ENCODE assay signal across 8 cellular contexts in the genomic region with DNA sequence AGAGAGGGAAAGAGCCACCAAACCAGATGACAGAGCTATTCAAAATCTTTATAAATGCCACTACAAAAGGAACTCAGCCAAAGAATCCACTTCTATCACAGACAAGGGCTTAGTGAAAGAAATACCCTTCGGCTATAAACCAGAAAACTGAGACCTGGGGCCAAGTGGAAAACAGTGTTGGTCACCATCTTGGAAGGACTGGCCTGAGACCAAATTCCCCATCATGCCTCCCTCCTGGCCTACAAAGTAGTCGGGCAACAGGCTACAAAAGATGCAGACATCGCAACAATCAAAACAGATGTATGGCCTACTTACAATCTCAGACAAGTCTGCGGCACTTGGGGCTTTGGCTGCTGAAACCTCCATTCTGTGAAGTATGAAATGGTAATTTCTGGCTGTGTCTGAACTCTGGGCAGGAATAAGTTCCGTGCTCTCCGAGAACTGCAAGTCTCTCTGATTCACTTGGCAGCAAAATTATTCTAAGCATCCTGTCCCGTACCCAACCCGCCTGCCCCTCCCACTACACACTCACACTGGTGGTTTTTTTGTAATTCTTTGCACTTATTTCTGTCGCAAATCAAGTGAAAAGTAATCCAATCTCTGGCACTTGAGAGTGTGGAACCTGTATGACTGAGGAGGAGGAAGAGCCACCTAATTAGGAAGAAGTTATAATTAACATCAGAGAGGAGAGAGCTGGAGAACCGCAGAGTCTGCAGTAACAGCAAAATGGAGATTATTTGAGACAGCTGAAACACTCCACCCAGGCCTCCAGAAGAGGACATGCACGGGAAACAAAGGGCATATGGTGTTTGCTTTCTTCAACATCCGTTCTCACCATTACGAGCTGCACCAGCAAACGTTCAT.
DNase-seq lines count a peak whose midpoint lies in the region; ATAC-seq and TF ChIP-seq lines count a peak whose summit lies in the region.

No MANE protein-coding gene starts in this region.

- H3K4me2 ChIP-seq in GM23338: no peak overlapping the region

- H3K79me2 ChIP-seq in GM23338 (replicated peaks; ENCODE audit: insufficient read depth): no peaks in the 10 kb centered on the region

- no peaks in the 10 kb centered on the region for H4K20me1 ChIP-seq in GM23338 (replicated peaks; ENCODE audit: insufficient read depth)

- ATAC-seq in GM23338 (no peak), GM19467 (IDR thresholded peaks at IDR 0.05; ENCODE audit: unreplicated experiment) (no peak), GM21515 (IDR thresholded peaks at IDR 0.05; ENCODE audit: unreplicated experiment) (no peak), GM18502 (IDR thresholded peaks at IDR 0.05; ENCODE audit: poor library complexity, unreplicated experiment) (no peak)

- no peaks in the 10 kb centered on the region for H3K36me3 ChIP-seq in GM23338 (ENCODE audit: insufficient read depth)

- H3F3A ChIP-seq in GM23338 (replicated peaks; ENCODE audit: low read depth): no peaks in the 10 kb centered on the region

- TF ChIP-seq CTCF in GM23338 (conservative IDR thresholded peaks at IDR 0.05; ENCODE audit: low read depth in 2 of 2): no peak
- no peak for TF ChIP-seq CTCF in retinal pigment epithelial cell (conservative IDR thresholded peaks at IDR 0.05; ENCODE audit: low read depth, low read length)

- no peak overlapping the region for H2AFZ ChIP-seq in GM23338

- H3K9me3 Mint-ChIP-seq in GM23338: no peaks in the 10 kb centered on the region; the same call in 2 of the 3 replicates

- H3K4me1 Mint-ChIP-seq in GM23338: peaks cover 45% of the 10 kb centered on the region

- H3K4me1 ChIP-seq in GM23338 (ENCODE audit: insufficient read depth): peaks cover 16% of the 10 kb centered on the region; the same call in 1 of the 2 replicates

- no peaks in the 10 kb centered on the region for H3K9me2 ChIP-seq in GM23338 (ENCODE audit: insufficient read depth)

- H3K36me3 Mint-ChIP-seq in GM23338 (ENCODE audit: low read depth): no peaks in the 10 kb centered on the region

- H3K4me3 ChIP-seq in GM23338 (no peak overlapping the region), retinal pigment epithelial cell (ENCODE audit: low read length) (peak overlapping the region; percentile 2)

- peak overlapping the region; percentile 20; the same call in 1 of the 2 replicates for H3K27ac Mint-ChIP-seq in GM23338

- DNase-seq in GM23338 (ENCODE audit: low spot score): no peak
- DNase-seq in T-helper 22 cell (ENCODE audit: low read depth): peak; percentile 37
- DNase-seq in effector CD4-positive, alpha-beta T cell: peak; percentile 40
- no peak for DNase-seq in retinal pigment epithelial cell (ENCODE audit: low read depth)
- DNase-seq in NCI-H1048 (lab: John Stamatoyannopoulos, UW): no peak

- H3K27me3 ChIP-seq in GM23338 (ENCODE audit: insufficient read depth): no peaks in the 10 kb centered on the region

- no peak overlapping the region for H3K27ac ChIP-seq in GM23338 (ENCODE audit: low read depth)

- no peak overlapping the region for H3K4me3 Mint-ChIP-seq in GM23338

- peaks cover 4% of the 10 kb centered on the region for H3K27me3 Mint-ChIP-seq in GM23338 (ENCODE audit: insufficient read depth, low read depth, poor library complexity)

TF ChIP-seq in GM23338, 12 proteins besides CTCF, POLR2A, EP300 and RAD21:
- no peak for TF ChIP-seq JUNB (IDR thresholded peaks at IDR 0.05; ENCODE audit: unreplicated experiment)
- TF ChIP-seq, protein P1, sequence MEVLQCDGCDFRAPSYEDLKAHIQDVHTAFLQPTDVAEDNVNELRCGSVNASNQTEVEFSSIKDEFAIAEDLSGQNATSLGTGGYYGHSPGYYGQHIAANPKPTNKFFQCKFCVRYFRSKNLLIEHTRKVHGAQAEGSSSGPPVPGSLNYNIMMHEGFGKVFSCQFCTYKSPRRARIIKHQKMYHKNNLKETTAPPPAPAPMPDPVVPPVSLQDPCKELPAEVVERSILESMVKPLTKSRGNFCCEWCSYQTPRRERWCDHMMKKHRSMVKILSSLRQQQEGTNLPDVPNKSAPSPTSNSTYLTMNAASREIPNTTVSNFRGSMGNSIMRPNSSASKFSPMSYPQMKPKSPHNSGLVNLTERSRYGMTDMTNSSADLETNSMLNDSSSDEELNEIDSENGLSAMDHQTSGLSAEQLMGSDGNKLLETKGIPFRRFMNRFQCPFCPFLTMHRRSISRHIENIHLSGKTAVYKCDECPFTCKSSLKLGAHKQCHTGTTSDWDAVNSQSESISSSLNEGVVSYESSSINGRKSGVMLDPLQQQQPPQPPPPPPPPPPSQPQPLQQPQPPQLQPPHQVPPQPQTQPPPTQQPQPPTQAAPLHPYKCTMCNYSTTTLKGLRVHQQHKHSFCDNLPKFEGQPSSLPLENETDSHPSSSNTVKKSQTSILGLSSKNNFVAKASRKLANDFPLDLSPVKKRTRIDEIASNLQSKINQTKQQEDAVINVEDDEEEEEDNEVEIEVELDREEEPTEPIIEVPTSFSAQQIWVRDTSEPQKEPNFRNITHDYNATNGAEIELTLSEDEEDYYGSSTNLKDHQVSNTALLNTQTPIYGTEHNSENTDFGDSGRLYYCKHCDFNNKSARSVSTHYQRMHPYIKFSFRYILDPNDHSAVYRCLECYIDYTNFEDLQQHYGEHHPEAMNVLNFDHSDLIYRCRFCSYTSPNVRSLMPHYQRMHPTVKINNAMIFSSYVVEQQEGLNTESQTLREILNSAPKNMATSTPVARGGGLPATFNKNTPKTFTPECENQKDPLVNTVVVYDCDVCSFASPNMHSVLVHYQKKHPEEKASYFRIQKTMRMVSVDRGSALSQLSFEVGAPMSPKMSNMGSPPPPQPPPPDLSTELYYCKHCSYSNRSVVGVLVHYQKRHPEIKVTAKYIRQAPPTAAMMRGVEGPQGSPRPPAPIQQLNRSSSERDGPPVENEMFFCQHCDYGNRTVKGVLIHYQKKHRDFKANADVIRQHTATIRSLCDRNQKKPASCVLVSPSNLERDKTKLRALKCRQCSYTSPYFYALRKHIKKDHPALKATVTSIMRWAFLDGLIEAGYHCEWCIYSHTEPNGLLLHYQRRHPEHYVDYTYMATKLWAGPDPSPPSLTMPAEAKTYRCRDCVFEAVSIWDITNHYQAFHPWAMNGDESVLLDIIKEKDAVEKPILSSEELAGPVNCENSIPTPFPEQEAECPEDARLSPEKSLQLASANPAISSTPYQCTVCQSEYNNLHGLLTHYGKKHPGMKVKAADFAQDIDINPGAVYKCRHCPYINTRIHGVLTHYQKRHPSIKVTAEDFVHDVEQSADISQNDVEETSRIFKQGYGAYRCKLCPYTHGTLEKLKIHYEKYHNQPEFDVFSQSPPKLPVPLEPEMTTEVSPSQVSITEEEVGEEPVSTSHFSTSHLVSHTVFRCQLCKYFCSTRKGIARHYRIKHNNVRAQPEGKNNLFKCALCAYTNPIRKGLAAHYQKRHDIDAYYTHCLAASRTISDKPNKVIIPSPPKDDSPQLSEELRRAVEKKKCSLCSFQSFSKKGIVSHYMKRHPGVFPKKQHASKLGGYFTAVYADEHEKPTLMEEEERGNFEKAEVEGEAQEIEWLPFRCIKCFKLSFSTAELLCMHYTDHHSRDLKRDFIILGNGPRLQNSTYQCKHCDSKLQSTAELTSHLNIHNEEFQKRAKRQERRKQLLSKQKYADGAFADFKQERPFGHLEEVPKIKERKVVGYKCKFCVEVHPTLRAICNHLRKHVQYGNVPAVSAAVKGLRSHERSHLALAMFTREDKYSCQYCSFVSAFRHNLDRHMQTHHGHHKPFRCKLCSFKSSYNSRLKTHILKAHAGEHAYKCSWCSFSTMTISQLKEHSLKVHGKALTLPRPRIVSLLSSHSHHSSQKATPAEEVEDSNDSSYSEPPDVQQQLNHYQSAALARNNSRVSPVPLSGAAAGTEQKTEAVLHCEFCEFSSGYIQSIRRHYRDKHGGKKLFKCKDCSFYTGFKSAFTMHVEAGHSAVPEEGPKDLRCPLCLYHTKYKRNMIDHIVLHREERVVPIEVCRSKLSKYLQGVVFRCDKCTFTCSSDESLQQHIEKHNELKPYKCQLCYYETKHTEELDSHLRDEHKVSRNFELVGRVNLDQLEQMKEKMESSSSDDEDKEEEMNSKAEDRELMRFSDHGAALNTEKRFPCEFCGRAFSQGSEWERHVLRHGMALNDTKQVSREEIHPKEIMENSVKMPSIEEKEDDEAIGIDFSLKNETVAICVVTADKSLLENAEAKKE (CRISPR knock-in tag; IDR thresholded peaks at IDR 0.05): no peak
- no peak for TF ChIP-seq POLR2AphosphoS5 (IDR thresholded peaks at IDR 0.05; ENCODE audit: low read depth)
- TF ChIP-seq REST (IDR thresholded peaks at IDR 0.05; ENCODE audit: unreplicated experiment): no peak
- TF ChIP-seq EZH2phosphoT487 (IDR thresholded peaks at IDR 0.05; ENCODE audit: unreplicated experiment): no peak
- TF ChIP-seq EZH2 (IDR thresholded peaks at IDR 0.05; ENCODE audit: low read depth, unreplicated experiment): no peak
- no peak for TF ChIP-seq ZNF114 (CRISPR knock-in tag; IDR thresholded peaks at IDR 0.05)
- TF ChIP-seq STAT1 (IDR thresholded peaks at IDR 0.05; ENCODE audit: unreplicated experiment): no peak

Comparison
In these comparisons a context has a peak if more than half of its experiments do, and no peak if none do; other contexts are left out.
1. DNase-seq: peak in T-helper 22 cell (single experiment) and effector CD4-positive, alpha-beta T cell (single experiment); none in GM23338 (single experiment), retinal pigment epithelial cell (single experiment) and NCI-H1048 (single experiment).